Comparison of ENCODE assay signal across 23 cellular contexts in the genomic region with DNA sequence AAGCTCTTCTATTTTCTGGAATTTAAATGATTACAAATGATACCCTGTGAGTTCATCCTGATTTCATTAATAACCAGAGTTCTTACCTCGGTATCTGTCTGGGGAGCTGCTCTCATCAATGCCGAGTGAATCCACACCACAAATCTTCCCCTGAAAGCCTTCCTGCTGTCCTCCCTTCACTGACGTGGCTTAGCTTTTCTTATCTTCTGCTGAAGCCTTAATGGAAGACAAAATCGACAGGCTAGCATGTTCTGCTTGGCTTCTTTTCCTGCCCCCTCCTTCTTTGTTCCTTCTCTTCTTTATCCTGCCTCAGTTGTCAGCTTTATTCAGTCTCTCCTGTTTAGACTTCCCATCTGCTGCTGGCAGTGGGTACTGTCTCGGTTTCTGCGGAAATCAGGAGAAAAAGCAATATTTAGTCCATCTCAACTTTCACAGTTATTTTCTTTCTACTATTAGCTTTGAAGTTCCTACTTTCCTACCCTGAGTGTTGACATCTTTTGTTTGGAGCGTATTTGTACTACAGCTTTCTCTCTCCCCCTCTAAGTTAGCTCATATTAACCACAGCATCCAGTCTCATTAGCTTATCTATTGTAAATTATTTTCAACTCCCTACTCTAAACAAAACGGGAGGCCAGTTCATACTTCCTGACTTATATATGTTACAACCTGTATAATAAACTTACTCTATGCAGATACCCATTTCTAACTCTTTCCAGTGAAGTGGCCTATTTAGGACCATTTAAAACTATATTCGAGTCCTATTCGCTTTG.
"Had no signal": no experiment of that assay in that cellular context is flagged by ENCODE, and none has a peak within 500 bp of the region (broad histone marks: within the 10 kb centered on the region; RNA-seq: fewer than 3 reads in every experiment).

No MANE protein-coding gene starts in this region.

- H3K27me3 Mint-ChIP-seq: activated naive CD8-positive, alpha-beta T cell treated with anti-CD3 and anti-CD28 coated beads, Interleukin-2, amount 10 ng/mL, durations not matched to agents 7 days and 5 days; type B pancreatic cell had no signal

- H3K4me1 ChIP-seq: heart right ventricle, prostate gland, testis had no signal

- H3K4me3 Mint-ChIP-seq: activated CD4-positive, alpha-beta memory T cell treated with anti-CD3 and anti-CD28 coated beads for 36 hours; activated CD8-positive, alpha-beta memory T cell treated with anti-CD3 and anti-CD28 coated beads, Interleukin-2, amount 10 ng/mL, durations not matched to agents 7 days and 5 days; activated naive CD8-positive, alpha-beta T cell treated with anti-CD3 and anti-CD28 coated beads, Interleukin-2, amount 10 ng/mL, durations not matched to agents 7 days and 5 days; immature natural killer cell; natural killer cell treated with Interleukin-12 subunit alpha and Interleukin-12 subunit beta and Interleukin-15 and Interleukin-18, amount 100 ng/mL, for 72 hours; stimulated activated memory B cell treated with anti-CD40 and anti-IgM and Interleukin-4, amounts not matched to agents 10 μg/mL and 1 μg/mL and 100 μg/mL, for 72 hours; T-helper 2 cell treated with Interferon-gamma antibody and Interleukin-4, amounts not matched to agents 5 μg/mL and 100 μg/mL, for 36 hours; type B pancreatic cell; WTC11 had no signal

- H3K27ac ChIP-seq: brain microvascular endothelial cell, prostate gland, SK-N-MC, skin epidermis, testis had no signal

- ATAC-seq: activated CD8-positive, alpha-beta memory T cell treated with anti-CD3 and anti-CD28 coated beads, Interleukin-2, amount 10 ng/mL, durations not matched to agents 7 days and 5 days; esophagus mucosa; natural killer cell treated with Interleukin-12 subunit alpha and Interleukin-12 subunit beta and Interleukin-15 and Interleukin-18, amount 100 ng/mL, for 72 hours; stimulated activated memory B cell treated with anti-CD40 and anti-IgM and Interleukin-4, amounts not matched to agents 10 μg/mL and 1 μg/mL and 100 μg/mL, for 72 hours; WTC11 had no signal

- H3K4me1 Mint-ChIP-seq: activated CD8-positive, alpha-beta memory T cell treated with anti-CD3 and anti-CD28 coated beads, Interleukin-2, amount 10 ng/mL, durations not matched to agents 7 days and 5 days; activated naive CD8-positive, alpha-beta T cell treated with anti-CD3 and anti-CD28 coated beads, Interleukin-2, amount 10 ng/mL, durations not matched to agents 7 days and 5 days; immature natural killer cell; stimulated activated memory B cell treated with anti-CD40 and anti-IgM and Interleukin-4, amounts not matched to agents 10 μg/mL and 1 μg/mL and 100 μg/mL, for 72 hours; WTC11 had no signal

- DNase-seq: activated CD4-positive, alpha-beta memory T cell treated with anti-CD3 and anti-CD28 coated beads for 36 hours; activated CD4-positive, alpha-beta T cell treated with anti-CD3 and anti-CD28 coated beads for 4 hours; activated CD8-positive, alpha-beta memory T cell treated with anti-CD3 and anti-CD28 coated beads, Interleukin-2, amount 10 ng/mL, durations not matched to agents 7 days and 5 days; activated naive CD4-positive, alpha-beta T cell treated with Interleukin-2 at 50 U/mL for 16 hours; activated naive CD8-positive, alpha-beta T cell treated with anti-CD3 and anti-CD28 coated beads, Interleukin-2, amount 10 ng/mL, durations not matched to agents 7 days and 5 days; activated T-cell treated with anti-CD3 and anti-CD28 coated beads, Interleukin-2, amount 50 U/mL, for 1 hour; brain microvascular endothelial cell; central memory CD4-positive, alpha-beta T cell; heart right ventricle; immature natural killer cell; stimulated activated CD4-positive, alpha-beta T cell treated with anti-CD3 and anti-CD28 coated beads, Interleukin-4, amount 100 ng/mL, for 24 hours; testis had no signal

- H3K27me3 ChIP-seq: brain microvascular endothelial cell, heart right ventricle, testis had no signal

- H3K9me3 ChIP-seq: prostate gland, testis had no signal

- H3K4me3 ChIP-seq: coronary artery, heart right ventricle, prostate gland, SK-N-MC, skin epidermis, testis had no signal

- H3K27ac Mint-ChIP-seq: activated CD4-positive, alpha-beta memory T cell treated with anti-CD3 and anti-CD28 coated beads for 36 hours; activated CD8-positive, alpha-beta memory T cell treated with anti-CD3 and anti-CD28 coated beads, Interleukin-2, amount 10 ng/mL, durations not matched to agents 7 days and 5 days; activated naive CD8-positive, alpha-beta T cell treated with anti-CD3 and anti-CD28 coated beads, Interleukin-2, amount 10 ng/mL, durations not matched to agents 7 days and 5 days; activated T-helper 2 cell treated with anti-CD3 and anti-CD28 coated beads, Interferon-gamma antibody, Interleukin-2, Interleukin-4, amounts not matched to agents 10 μg/mL and 5 μg/mL and 100 μg/mL, durations not matched to agents 14 hours and 24 hours and 36 hours; immature natural killer cell; natural killer cell treated with Interleukin-12 subunit alpha and Interleukin-12 subunit beta and Interleukin-15 and Interleukin-18, amount 100 ng/mL, for 72 hours; stimulated activated memory B cell treated with anti-CD40 and anti-IgM and Interleukin-4, amounts not matched to agents 10 μg/mL and 1 μg/mL and 100 μg/mL, for 72 hours; T-helper 2 cell treated with Interferon-gamma antibody and Interleukin-4, amounts not matched to agents 5 μg/mL and 100 μg/mL, for 36 hours; type B pancreatic cell; WTC11 had no signal

- H3K36me3 Mint-ChIP-seq: activated CD4-positive, alpha-beta memory T cell treated with anti-CD3 and anti-CD28 coated beads for 36 hours; activated CD8-positive, alpha-beta memory T cell treated with anti-CD3 and anti-CD28 coated beads, Interleukin-2, amount 10 ng/mL, durations not matched to agents 7 days and 5 days; activated naive CD8-positive, alpha-beta T cell treated with anti-CD3 and anti-CD28 coated beads, Interleukin-2, amount 10 ng/mL, durations not matched to agents 7 days and 5 days; immature natural killer cell; type B pancreatic cell; WTC11 had no signal

- H3K36me3 ChIP-seq: brain microvascular endothelial cell, heart right ventricle, prostate gland had no signal
